7 cellular contexts compared by ENCODE assay signal in genomic region chr16:88143748-88144511, GRCh38.
DNase-seq lines count a peak whose midpoint lies in the region; ATAC-seq and TF ChIP-seq lines count a peak whose summit lies in the region.
"Not testable (repeated sequence)": the region's sequence is repeated elsewhere in the genome, so short reads cannot be mapped to it uniquely, and the experiment has no call there.

No MANE protein-coding gene starts in this region.

- ATAC-seq in GM23338 (peak; percentile 19; the same call in 2 of the 3 replicates), SK-N-SH treated with all-trans-retinoic acid at 6 μM for 48 hours (peak; percentile 33; the same call in 2 of the 3 replicates), Right ventricle myocardium superior (ENCODE audit: poor library complexity) (peak; percentile 82), right cardiac atrium (peak; percentile 82 to 85), lower lobe of right lung (peak; percentile 16 to 35)

- H3K4me3 ChIP-seq in GM23338; right cardiac atrium (ENCODE audit: low read length); lower lobe of right lung: not testable (repeated sequence)

- intact Hi-C loops in Right ventricle myocardium superior (cut with DNase I); right cardiac atrium (cut with DNase I); lower lobe of right lung (cut with DNase I): not testable (repeated sequence)

- H3K36me3 Mint-ChIP-seq in GM23338 (ENCODE audit: low read depth): not testable (repeated sequence)

- not testable (repeated sequence) for H3K9me2 ChIP-seq in GM23338 (ENCODE audit: insufficient read depth)

- H3K4me2 ChIP-seq in GM23338: not testable (repeated sequence)

- H2AFZ ChIP-seq in GM23338: not testable (repeated sequence)

- not testable (repeated sequence) for H3K9me3 Mint-ChIP-seq in GM23338

- H3K27me3 Mint-ChIP-seq in GM23338 (ENCODE audit: insufficient read depth, low read depth, poor library complexity): not testable (repeated sequence)

- H4K20me1 ChIP-seq in GM23338 (replicated peaks; ENCODE audit: insufficient read depth): not testable (repeated sequence)

- not testable (repeated sequence) for H3K9me3 ChIP-seq in right cardiac atrium (ENCODE audit: control insufficient read depth, low read length); lower lobe of right lung

- H3K27ac Mint-ChIP-seq in GM23338: not testable (repeated sequence)

- not testable (repeated sequence) for H3K79me2 ChIP-seq in GM23338 (replicated peaks; ENCODE audit: insufficient read depth)

- not testable (repeated sequence) for H3K27ac ChIP-seq in GM23338 (ENCODE audit: low read depth); lower lobe of right lung
- peak overlapping the region; percentile 49 for H3K27ac ChIP-seq in right cardiac atrium (ENCODE audit: low read length)

- not testable (repeated sequence) for H3K36me3 ChIP-seq in GM23338 (ENCODE audit: insufficient read depth); lower lobe of right lung

- WGBS in right cardiac atrium: 18% methylated on average over 38 of the region's 39 CpGs

- not testable (repeated sequence) for DNase-seq in GM23338 (ENCODE audit: low spot score)
- DNase-seq in dermis blood vessel endothelial cell (peak; percentile 20), Right ventricle myocardium superior (peak; percentile 74), right cardiac atrium (peak; percentile 74 to 87 (median 86)), lower lobe of right lung (peak; percentile 44), retina (peak; percentile 73)

- not testable (repeated sequence) for TF ChIP-seq CTCF in GM23338 (conservative IDR thresholded peaks at IDR 0.05; ENCODE audit: low read depth in 2 of 2); lower lobe of right lung (IDR thresholded peaks at IDR 0.05)

- not testable (repeated sequence) for H3K4me1 ChIP-seq in GM23338 (ENCODE audit: insufficient read depth); right cardiac atrium (ENCODE audit: control insufficient read depth, insufficient read depth, low read length); lower lobe of right lung

- H3K4me3 Mint-ChIP-seq in GM23338: not testable (repeated sequence)

- H3F3A ChIP-seq in GM23338 (replicated peaks; ENCODE audit: low read depth): not testable (repeated sequence)

- H3K27me3 ChIP-seq in GM23338 (ENCODE audit: insufficient read depth); right cardiac atrium (ENCODE audit: control insufficient read depth, insufficient read depth); lower lobe of right lung (ENCODE audit: low read depth): not testable (repeated sequence)

- H3K4me1 Mint-ChIP-seq in GM23338: not testable (repeated sequence)

Comparison
In these comparisons a context has a peak if more than half of its experiments do, and no peak if none do; other contexts are left out.
1. ATAC-seq: peak in every context shown above with its lines; median percentile 84 in right cardiac atrium; 82 in Right ventricle myocardium superior; 33 in SK-N-SH treated with all-trans-retinoic acid at 6 μM for 48 hours; 26 in lower lobe of right lung; 19 in GM23338.